ENCODE assay signal across 17 cellular contexts in the genomic region with DNA sequence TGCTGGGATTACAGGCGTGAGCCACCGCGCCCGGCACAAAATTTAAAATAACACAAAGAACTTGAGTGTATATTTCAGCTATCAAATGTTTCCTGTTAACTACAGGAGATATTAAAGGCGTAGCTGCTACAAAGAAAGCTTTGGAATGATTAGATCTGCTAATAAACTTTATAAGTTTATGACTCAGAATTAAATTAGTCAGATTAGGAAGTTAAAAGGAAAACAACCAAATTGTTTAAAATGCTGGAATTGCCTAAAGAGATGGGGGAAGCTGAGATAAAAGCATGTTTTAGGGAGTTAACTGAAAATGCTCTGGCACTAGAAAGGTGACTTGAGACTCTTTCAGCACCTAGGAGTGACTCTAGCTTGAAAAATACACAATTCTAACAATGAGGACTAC. TPM values are rescaled to one million over a fixed set of nuclear protein-coding genes. Genes with fewer than 3 reads are reported as not detected.
DNase-seq lines count a peak whose midpoint lies in the region; ATAC-seq and TF ChIP-seq lines count a peak whose summit lies in the region.
"Had no signal": no experiment of that assay in that cellular context is flagged by ENCODE, and none has a peak within 500 bp of the region (broad histone marks: within the 10 kb centered on the region; RNA-seq: fewer than 3 reads in every experiment).

No MANE protein-coding gene starts in this region.

- no peaks in the 10 kb centered on the region for H3F3A ChIP-seq in PC-3 (ENCODE audit: low read length, unreplicated experiment)

- no TSS peak for BruUV-seq in PC-3 (replicated peaks; lab: Mats Ljungman, UMichigan)

- peak overlapping the region; percentile 66 for H3K27ac Mint-ChIP-seq in osteocyte (ENCODE audit: unreplicated experiment)
- no peak overlapping the region for H3K27ac Mint-ChIP-seq in activated CD8-positive, alpha-beta T cell treated with anti-CD3 and anti-CD28 coated beads for 36 hours
- H3K27ac Mint-ChIP-seq: B cell; CD4-positive, alpha-beta T cell; CD8-positive, alpha-beta T cell had no signal

- H3K4me3 ChIP-seq in PC-3 (ENCODE audit: low read length), result no peak overlapping the region
- H3K4me3 ChIP-seq: BLaER1 treated with 17β-estradiol and CSF1 and Interleukin-3, amounts not matched to agents 10 nM and 100 nM had no signal

- POLR2A ChIA-PET in PC-3 (lab: Charles Lee; ENCODE audit: unreplicated experiment), result interaction anchor here (0.5 to 0.9 kb wide), 2 partner anchors 9 to 59 kb away, joined by 3 to 8 read pairs; a partner anchor contains a TSS
- POLR2A ChIA-PET in activated CD8-positive, alpha-beta T cell treated with anti-CD3 and anti-CD28 coated beads for 36 hours (lab: Charles Lee), result no interaction called here

- H4K20me1 ChIP-seq in PC-3 (ENCODE audit: low read length), result no peaks in the 10 kb centered on the region
- H4K20me1 ChIP-seq: BLaER1 treated with 17β-estradiol and CSF1 and Interleukin-3, amounts not matched to agents 10 nM and 100 nM had no signal

- no peak overlapping the region for H2AFZ ChIP-seq in PC-3 (ENCODE audit: low read length)

- no peaks in the 10 kb centered on the region for H3K79me2 ChIP-seq in PC-3 (ENCODE audit: low read length)

- H3K27ac ChIP-seq in PC-3 (ENCODE audit: low read length), result no peak overlapping the region
- H3K27ac ChIP-seq: BLaER1 treated with 17β-estradiol and CSF1 and Interleukin-3, amounts not matched to agents 10 nM and 100 nM; C4-2B had no signal

- H3K9me2 ChIP-seq in PC-3 (replicated peaks; ENCODE audit: low read length), result no peaks in the 10 kb centered on the region

- TF ChIP-seq CTCF in PC-3 (conservative IDR thresholded peaks at IDR 0.05; ENCODE audit: low read depth, low read length) (no peak), osteocyte (IDR thresholded peaks at IDR 0.05) (no peak)
- no peak for TF ChIP-seq CTCF in activated CD8-positive, alpha-beta T cell treated with anti-CD3 and anti-CD28 coated beads for 36 hours (IDR thresholded peaks at IDR 0.05)

- H3K36me3 ChIP-seq in PC-3 (ENCODE audit: low read depth, low read length), result no peaks in the 10 kb centered on the region
- H3K36me3 ChIP-seq: BLaER1 treated with 17β-estradiol and CSF1 and Interleukin-3, amounts not matched to agents 10 nM and 100 nM had no signal

- H3K4me1 Mint-ChIP-seq in osteocyte (ENCODE audit: unreplicated experiment), result peaks cover 88% of the 10 kb centered on the region
- H3K4me1 Mint-ChIP-seq in activated CD8-positive, alpha-beta T cell treated with anti-CD3 and anti-CD28 coated beads for 36 hours (ENCODE audit: low read depth), result no peaks in the 10 kb centered on the region
- H3K4me1 Mint-ChIP-seq: B cell had no signal

- CTCF ChIA-PET in PC-3 (lab: Charles Lee), result no interaction called here
- CTCF ChIA-PET in activated CD8-positive, alpha-beta T cell treated with anti-CD3 and anti-CD28 coated beads for 36 hours (lab: Charles Lee), result interaction anchor here (1.1 kb wide), 1 partner anchor 14 kb away, joined by 3 read pairs; no protein-coding TSS in a partner anchor

- no peaks in the 10 kb centered on the region for H3K27me3 ChIP-seq in PC-3 (ENCODE audit: low read length)
- H3K27me3 ChIP-seq: BLaER1 treated with 17β-estradiol and CSF1 and Interleukin-3, amounts not matched to agents 10 nM and 100 nM had no signal

- no peaks in the 10 kb centered on the region for H3K27me3 Mint-ChIP-seq in osteocyte (ENCODE audit: unreplicated experiment)
- H3K27me3 Mint-ChIP-seq in activated CD8-positive, alpha-beta T cell treated with anti-CD3 and anti-CD28 coated beads for 36 hours, result peaks cover 3% of the 10 kb centered on the region

- H3K4me1 ChIP-seq in PC-3 (ENCODE audit: insufficient read depth, low read length), result peaks cover 5% of the 10 kb centered on the region; the same call in 1 of the 2 replicates
- H3K4me1 ChIP-seq: BLaER1 treated with 17β-estradiol and CSF1 and Interleukin-3, amounts not matched to agents 10 nM and 100 nM; Caco-2 had no signal

- H3K9me3 Mint-ChIP-seq in osteocyte (ENCODE audit: unreplicated experiment), result no peaks in the 10 kb centered on the region
- no peaks in the 10 kb centered on the region for H3K9me3 Mint-ChIP-seq in activated CD8-positive, alpha-beta T cell treated with anti-CD3 and anti-CD28 coated beads for 36 hours
- H3K9me3 Mint-ChIP-seq: CD4-positive, alpha-beta T cell; CD8-positive, alpha-beta T cell had no signal

- peaks cover 83% of the 10 kb centered on the region for H3K36me3 Mint-ChIP-seq in osteocyte (ENCODE audit: unreplicated experiment)
- H3K36me3 Mint-ChIP-seq in activated CD8-positive, alpha-beta T cell treated with anti-CD3 and anti-CD28 coated beads for 36 hours (ENCODE audit: low read depth), result no peaks in the 10 kb centered on the region
- H3K36me3 Mint-ChIP-seq: CD8-positive, alpha-beta T cell had no signal

- no peaks in the 10 kb centered on the region for H3K9me3 ChIP-seq in PC-3 (ENCODE audit: low read length)
- H3K9me3 ChIP-seq: BLaER1 treated with 17β-estradiol and CSF1 and Interleukin-3, amounts not matched to agents 10 nM and 100 nM; Caco-2 had no signal

- DNase-seq in HT-29 (ENCODE audit: low spot score), result peak; percentile 31
- DNase-seq in PC-3, result peak; percentile 63
- DNase-seq in osteocyte (ENCODE audit: extremely low spot score, unreplicated experiment), result no peak
- no peak for DNase-seq in left lobe of liver (ENCODE audit: low spot score)
- DNase-seq in activated CD8-positive, alpha-beta T cell treated with anti-CD3 and anti-CD28 coated beads for 36 hours, result no peak
- DNase-seq: 8988T; AML-193; Caco-2; Calu3; CD4-positive, alpha-beta T cell; CD8-positive, alpha-beta T cell; DMS79 treated with DMSO at 0.1 percent for 48 hours; GF-D8 had no signal

- intact Hi-C loops in PC-3 (cut with micrococcal nuclease), result loop anchor here (2.0 kb wide), 1 partner anchor 24 kb away; no protein-coding TSS in a partner anchor
- intact Hi-C loops in activated CD8-positive, alpha-beta T cell treated with anti-CD3 and anti-CD28 coated beads for 36 hours (cut with micrococcal nuclease), result no loop called here

- peak; percentile 78 for ATAC-seq in PC-3
- no peak for ATAC-seq in HG02973 (IDR thresholded peaks at IDR 0.05; ENCODE audit: unreplicated experiment)
- ATAC-seq in left lobe of liver, result no peak
- ATAC-seq in activated CD8-positive, alpha-beta T cell treated with anti-CD3 and anti-CD28 coated beads for 36 hours, result no peak
- ATAC-seq: CD8-positive, alpha-beta T cell had no signal

- H3K9ac ChIP-seq in PC-3 (ENCODE audit: low read length), result no peak overlapping the region
- H3K9ac ChIP-seq: BLaER1 treated with 17β-estradiol and CSF1 and Interleukin-3, amounts not matched to agents 10 nM and 100 nM had no signal

- H3K4me2 ChIP-seq in PC-3 (ENCODE audit: low read length), result no peak overlapping the region
- H3K4me2 ChIP-seq: BLaER1 treated with 17β-estradiol and CSF1 and Interleukin-3, amounts not matched to agents 10 nM and 100 nM had no signal

- no peak overlapping the region for H3K4me3 Mint-ChIP-seq in osteocyte (ENCODE audit: unreplicated experiment)
- no peak overlapping the region for H3K4me3 Mint-ChIP-seq in activated CD8-positive, alpha-beta T cell treated with anti-CD3 and anti-CD28 coated beads for 36 hours
- H3K4me3 Mint-ChIP-seq: B cell; CD4-positive, alpha-beta T cell; CD8-positive, alpha-beta T cell had no signal

RNA-seq across cellular contexts. Expression of a gene that starts 58.9 kb away (rescaled TPM):
- total RNA-seq in HT-29 (2014; rRNA removed; shearing (Covaris generic)), result 0.13 TPM in 1 of 2 replicates, not detected in the other
- 2.4 and 3.8 TPM in 2 replicates for total RNA-seq in PC-3 (2014; rRNA removed)
- 3,389 and 3,403 TPM in 2 replicates for total RNA-seq in osteocyte
- 0.75 TPM for total RNA-seq in left lobe of liver
- total RNA-seq in activated CD8-positive, alpha-beta T cell treated with anti-CD3 and anti-CD28 coated beads for 36 hours, result not detected
- total RNA-seq: Caco-2; CD4-positive, alpha-beta T cell; CD8-positive, alpha-beta T cell had no signal

Comparison
In these comparisons a context has a peak if more than half of its experiments do, and no peak if none do; other contexts are left out.
1. DNase-seq: peak in HT-29 (single experiment) and PC-3 (single experiment); none in osteocyte (single experiment), left lobe of liver (single experiment) and activated CD8-positive, alpha-beta T cell treated with anti-CD3 and anti-CD28 coated beads for 36 hours (single experiment).
2. RNA of a gene that starts 58.9 kb away (total RNA-seq): 3,389 to 3,403 TPM in osteocyte; 2.4 to 3.8 TPM in PC-3, 0.75 TPM in left lobe of liver (single experiment), 0.13 TPM in HT-29 and not detected in activated CD8-positive, alpha-beta T cell treated with anti-CD3 and anti-CD28 coated beads for 36 hours; every median in the first group is over 100 times any median in the second.